ENCODE assay signal across 1 cellular context in the genomic region with DNA sequence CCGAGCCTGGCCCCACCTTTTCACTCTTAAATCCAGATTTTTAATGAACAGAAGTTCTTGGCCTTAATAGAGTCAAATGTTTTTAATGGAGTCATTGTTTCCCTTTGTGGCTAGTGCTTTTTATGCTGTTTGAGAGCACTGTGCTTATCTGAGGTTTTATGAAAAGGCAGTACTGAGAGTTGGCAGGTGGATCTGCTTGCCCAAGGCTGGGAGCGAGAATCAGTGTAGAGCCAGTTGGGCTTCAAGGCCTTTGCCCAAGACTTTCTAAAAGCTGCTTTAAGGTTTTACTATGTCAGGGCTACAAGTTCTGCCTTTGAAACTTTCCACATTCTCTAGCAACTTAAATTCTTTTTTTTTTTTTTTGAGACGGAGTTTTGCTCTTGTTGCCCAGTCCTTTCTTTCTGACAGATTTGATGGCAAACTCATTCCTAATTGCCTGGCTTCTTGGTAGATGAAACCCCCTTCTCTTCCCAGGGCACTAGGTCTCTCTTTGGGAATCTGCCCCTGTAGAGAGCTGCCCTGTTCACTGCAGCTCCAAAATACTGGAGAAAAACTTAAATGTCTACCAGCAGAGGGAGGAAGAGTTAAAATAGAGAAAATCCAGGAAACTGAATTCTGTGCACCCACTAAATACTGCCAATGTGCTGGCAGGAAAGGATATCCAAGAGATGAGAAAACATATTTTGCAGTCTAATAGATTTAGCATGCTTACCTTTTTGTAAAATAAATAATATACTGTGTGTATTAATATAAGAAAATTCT.
TF ChIP-seq lines count a peak whose summit lies in the region.

No MANE protein-coding gene starts in this region.

TF ChIP-seq in WTC11, 78 proteins besides CTCF, POLR2A, EP300 and RAD21 (continued from another document):
- TF ChIP-seq, protein P1, sequence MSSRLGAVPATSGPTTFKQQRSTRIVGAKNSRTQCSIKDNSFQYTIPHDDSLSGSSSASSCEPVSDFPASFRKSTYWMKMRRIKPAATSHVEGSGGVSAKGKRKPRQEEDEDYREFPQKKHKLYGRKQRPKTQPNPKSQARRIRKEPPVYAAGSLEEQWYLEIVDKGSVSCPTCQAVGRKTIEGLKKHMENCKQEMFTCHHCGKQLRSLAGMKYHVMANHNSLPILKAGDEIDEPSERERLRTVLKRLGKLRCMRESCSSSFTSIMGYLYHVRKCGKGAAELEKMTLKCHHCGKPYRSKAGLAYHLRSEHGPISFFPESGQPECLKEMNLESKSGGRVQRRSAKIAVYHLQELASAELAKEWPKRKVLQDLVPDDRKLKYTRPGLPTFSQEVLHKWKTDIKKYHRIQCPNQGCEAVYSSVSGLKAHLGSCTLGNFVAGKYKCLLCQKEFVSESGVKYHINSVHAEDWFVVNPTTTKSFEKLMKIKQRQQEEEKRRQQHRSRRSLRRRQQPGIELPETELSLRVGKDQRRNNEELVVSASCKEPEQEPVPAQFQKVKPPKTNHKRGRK (CRISPR knock-in tag; IDR thresholded peaks at IDR 0.05; ENCODE audit: borderline replicate concordance), result no peak
- TF ChIP-seq, protein P2, sequence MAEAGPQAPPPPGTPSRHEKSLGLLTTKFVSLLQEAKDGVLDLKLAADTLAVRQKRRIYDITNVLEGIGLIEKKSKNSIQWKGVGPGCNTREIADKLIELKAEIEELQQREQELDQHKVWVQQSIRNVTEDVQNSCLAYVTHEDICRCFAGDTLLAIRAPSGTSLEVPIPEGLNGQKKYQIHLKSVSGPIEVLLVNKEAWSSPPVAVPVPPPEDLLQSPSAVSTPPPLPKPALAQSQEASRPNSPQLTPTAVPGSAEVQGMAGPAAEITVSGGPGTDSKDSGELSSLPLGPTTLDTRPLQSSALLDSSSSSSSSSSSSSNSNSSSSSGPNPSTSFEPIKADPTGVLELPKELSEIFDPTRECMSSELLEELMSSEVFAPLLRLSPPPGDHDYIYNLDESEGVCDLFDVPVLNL (CRISPR knock-in tag; IDR thresholded peaks at IDR 0.05; ENCODE audit: borderline replicate concordance, low read depth), result no peak
- TF ChIP-seq ZNF263 (CRISPR knock-in tag; IDR thresholded peaks at IDR 0.05; ENCODE audit: low read depth) (no peak), TP53 (CRISPR knock-in tag; IDR thresholded peaks at IDR 0.05) (no peak)
- TF ChIP-seq, protein P3, sequence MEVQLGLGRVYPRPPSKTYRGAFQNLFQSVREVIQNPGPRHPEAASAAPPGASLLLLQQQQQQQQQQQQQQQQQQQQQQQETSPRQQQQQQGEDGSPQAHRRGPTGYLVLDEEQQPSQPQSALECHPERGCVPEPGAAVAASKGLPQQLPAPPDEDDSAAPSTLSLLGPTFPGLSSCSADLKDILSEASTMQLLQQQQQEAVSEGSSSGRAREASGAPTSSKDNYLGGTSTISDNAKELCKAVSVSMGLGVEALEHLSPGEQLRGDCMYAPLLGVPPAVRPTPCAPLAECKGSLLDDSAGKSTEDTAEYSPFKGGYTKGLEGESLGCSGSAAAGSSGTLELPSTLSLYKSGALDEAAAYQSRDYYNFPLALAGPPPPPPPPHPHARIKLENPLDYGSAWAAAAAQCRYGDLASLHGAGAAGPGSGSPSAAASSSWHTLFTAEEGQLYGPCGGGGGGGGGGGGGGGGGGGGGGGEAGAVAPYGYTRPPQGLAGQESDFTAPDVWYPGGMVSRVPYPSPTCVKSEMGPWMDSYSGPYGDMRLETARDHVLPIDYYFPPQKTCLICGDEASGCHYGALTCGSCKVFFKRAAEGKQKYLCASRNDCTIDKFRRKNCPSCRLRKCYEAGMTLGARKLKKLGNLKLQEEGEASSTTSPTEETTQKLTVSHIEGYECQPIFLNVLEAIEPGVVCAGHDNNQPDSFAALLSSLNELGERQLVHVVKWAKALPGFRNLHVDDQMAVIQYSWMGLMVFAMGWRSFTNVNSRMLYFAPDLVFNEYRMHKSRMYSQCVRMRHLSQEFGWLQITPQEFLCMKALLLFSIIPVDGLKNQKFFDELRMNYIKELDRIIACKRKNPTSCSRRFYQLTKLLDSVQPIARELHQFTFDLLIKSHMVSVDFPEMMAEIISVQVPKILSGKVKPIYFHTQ (CRISPR knock-in tag; IDR thresholded peaks at IDR 0.05), result no peak
